25 cellular contexts compared by ENCODE assay signal in genomic region chr22:41230399-41230785, GRCh38. TPM values are rescaled to one million over a fixed set of nuclear protein-coding genes. Genes with fewer than 3 reads are reported as not detected.
A peak's percentile ranks its signal among the peaks of the same experiment; 100 is the strongest.
DNase-seq lines count a peak whose midpoint lies in the region; ATAC-seq and TF ChIP-seq lines count a peak whose summit lies in the region.
"Had no signal": no experiment of that assay in that cellular context is flagged by ENCODE, and none has a peak within 500 bp of the region (broad histone marks: within the 10 kb centered on the region; RNA-seq: fewer than 3 reads in every experiment).

No MANE protein-coding gene starts in this region.

- TF ChIP-seq CTCF in HEK293 (tag by site-specific recombination; IDR thresholded peaks at IDR 0.05) (no peak), right atrium auricular region (IDR thresholded peaks at IDR 0.05) (no peak)

- no peak for DNase-seq in activated naive CD4-positive, alpha-beta T cell treated with anti-CD3 and anti-CD28 coated beads, Interleukin-2, amount 50 U/mL, for 72 hours (ENCODE audit: low spot score in 2 of 2)
- DNase-seq in activated naive CD4-positive, alpha-beta T cell treated with anti-CD3 and anti-CD28 coated beads, Interleukin-2, amount 50 U/mL, for 16 hours = no peak
- DNase-seq in right atrium auricular region (ENCODE audit: low spot score) = no peak
- no peak for DNase-seq in stimulated activated effector memory CD8-positive, alpha-beta T cell treated with anti-CD3 and anti-CD28 coated beads, Interleukin-12 subunit alpha, Interleukin-12 subunit beta, amount 100 ng/mL, for 72 hours (ENCODE audit: low spot score in 2 of 2)
- no peak for DNase-seq in retina
- no peak for DNase-seq in NCI-H526 (lab: John Stamatoyannopoulos, UW)
- DNase-seq: ACHN; Caco-2; CD4-positive, alpha-beta memory T cell; DND-41; MG63; NCI-H1417; NCI-H1694 treated with DMSO at 0.1 percent for 48 hours; NCI-H2081 treated with DMSO at 0.1 percent for 48 hours; NCI-H2171 treated with DMSO at 0.1 percent for 48 hours; NCI-H524 treated with DMSO at 0.1 percent for 48 hours; SHP77 treated with DMSO at 0.1 percent for 48 hours had no signal

- POLR2A ChIA-PET in HEK293 (lab: Yijun Ruan, JAX) = interaction anchor here (0.6 to 1.8 kb wide), 3 partner anchors 10 to 151 kb away, joined by 3 to 4 read pairs (median 4); no protein-coding TSS in a partner anchor

- H3K4me3 ChIP-seq in HEK293 (ENCODE audit: low read depth, low read length) = no peak overlapping the region
- H3K4me3 ChIP-seq in right atrium auricular region = no peak overlapping the region
- H3K4me3 ChIP-seq: BLaER1 treated with 17β-estradiol and CSF1 and Interleukin-3, amounts not matched to agents 10 nM and 100 nM; GM12878; HAP-1; K562; MG63 had no signal

- no peaks in the 10 kb centered on the region for H3K4me1 Mint-ChIP-seq in stimulated activated effector memory CD8-positive, alpha-beta T cell treated with anti-CD3 and anti-CD28 coated beads, Interleukin-12 subunit alpha, Interleukin-12 subunit beta, amount 100 ng/mL, for 72 hours

- peak overlapping the region; percentile 22 to 55 for H3K27ac Mint-ChIP-seq in activated naive CD4-positive, alpha-beta T cell treated with anti-CD3 and anti-CD28 coated beads, Interleukin-2, amount 50 U/mL, for 72 hours
- peak overlapping the region; percentile 63 for H3K27ac Mint-ChIP-seq in stimulated activated effector memory CD8-positive, alpha-beta T cell treated with anti-CD3 and anti-CD28 coated beads, Interleukin-12 subunit alpha, Interleukin-12 subunit beta, amount 100 ng/mL, for 72 hours

- CTCF ChIA-PET in HEK293 (lab: Yijun Ruan, JAX) = no interaction called here

- no peaks in the 10 kb centered on the region for H3K9me3 Mint-ChIP-seq in activated naive CD4-positive, alpha-beta T cell treated with anti-CD3 and anti-CD28 coated beads, Interleukin-2, amount 50 U/mL, for 72 hours
- H3K9me3 Mint-ChIP-seq in stimulated activated effector memory CD8-positive, alpha-beta T cell treated with anti-CD3 and anti-CD28 coated beads, Interleukin-12 subunit alpha, Interleukin-12 subunit beta, amount 100 ng/mL, for 72 hours = no peaks in the 10 kb centered on the region
- H3K9me3 Mint-ChIP-seq: CD4-positive, alpha-beta memory T cell had no signal

- ATAC-seq in activated naive CD4-positive, alpha-beta T cell treated with anti-CD3 and anti-CD28 coated beads, Interleukin-2, amount 50 U/mL, for 72 hours = no peak
- ATAC-seq in stimulated activated effector memory CD8-positive, alpha-beta T cell treated with anti-CD3 and anti-CD28 coated beads, Interleukin-12 subunit alpha, Interleukin-12 subunit beta, amount 100 ng/mL, for 72 hours = no peak
- ATAC-seq in GM21390 (IDR thresholded peaks at IDR 0.05; ENCODE audit: unreplicated experiment) = no peak
- ATAC-seq: GM12878, K562, SK-N-SH treated with all-trans-retinoic acid at 6 μM for 48 hours had no signal

- H3K9me3 ChIP-seq in HEK293 (ENCODE audit: control insufficient read depth, insufficient read depth, low read depth, low read length) (no peaks in the 10 kb centered on the region), right atrium auricular region (no peaks in the 10 kb centered on the region)
- H3K9me3 ChIP-seq: BLaER1 treated with 17β-estradiol and CSF1 and Interleukin-3, amounts not matched to agents 10 nM and 100 nM; Caco-2; HAP-1; MG63 had no signal

- H3K36me3 ChIP-seq in HEK293 (ENCODE audit: control insufficient read depth in 2 of 2, insufficient read depth in 1 of 2, low read length in 2 of 2) (peaks cover 10 to 59% of the 10 kb centered on the region in 2 experiments; a peak in 2 of 3 replicates), right atrium auricular region (peaks cover 30% of the 10 kb centered on the region)

- H3K4me1 ChIP-seq in HEK293 (ENCODE audit: control insufficient read depth, insufficient read depth, low read length) (no peaks in the 10 kb centered on the region), right atrium auricular region (peaks cover 0 to 42% of the 10 kb centered on the region in 2 donors)
- H3K4me1 ChIP-seq: Caco-2, HAP-1 had no signal

- H3K27me3 ChIP-seq in right atrium auricular region = no peaks in the 10 kb centered on the region
- H3K27me3 ChIP-seq: BLaER1 treated with 17β-estradiol and CSF1 and Interleukin-3, amounts not matched to agents 10 nM and 100 nM; MG63 had no signal

- H3K4me3 Mint-ChIP-seq in stimulated activated effector memory CD8-positive, alpha-beta T cell treated with anti-CD3 and anti-CD28 coated beads, Interleukin-12 subunit alpha, Interleukin-12 subunit beta, amount 100 ng/mL, for 72 hours = no peak overlapping the region
- H3K4me3 Mint-ChIP-seq: CD4-positive, alpha-beta memory T cell had no signal

- H3K27ac ChIP-seq in HEK293 (ENCODE audit: extremely low read depth, low read depth, low read length) (no peak overlapping the region), right atrium auricular region (peak overlapping the region; percentile 25 to 27)
- H3K27ac ChIP-seq: 22Rv1 had no signal

- peaks cover 0 to 6% of the 10 kb centered on the region in 2 donors for H3K36me3 Mint-ChIP-seq in activated naive CD4-positive, alpha-beta T cell treated with anti-CD3 and anti-CD28 coated beads, Interleukin-2, amount 50 U/mL, for 72 hours
- H3K36me3 Mint-ChIP-seq in stimulated activated effector memory CD8-positive, alpha-beta T cell treated with anti-CD3 and anti-CD28 coated beads, Interleukin-12 subunit alpha, Interleukin-12 subunit beta, amount 100 ng/mL, for 72 hours = peaks cover 52% of the 10 kb centered on the region

TF ChIP-seq in HEK293, 187 proteins besides CTCF, POLR2A, EP300 and RAD21:
- no peak for TF ChIP-seq ZNF510 (tag by site-specific recombination; IDR thresholded peaks at IDR 0.05; ENCODE audit: insufficient replicate concordance)
- TF ChIP-seq REPIN1 (tag by site-specific recombination; IDR thresholded peaks at IDR 0.05; ENCODE audit: low read depth) = no peak
- TF ChIP-seq ZNF776 (tag by site-specific recombination; IDR thresholded peaks at IDR 0.05; ENCODE audit: borderline replicate concordance) = no peak
- no peak for TF ChIP-seq ZNF394 (tag by site-specific recombination; IDR thresholded peaks at IDR 0.05; ENCODE audit: borderline replicate concordance)
- no peak for TF ChIP-seq ZNF292 (tag by site-specific recombination; IDR thresholded peaks at IDR 0.05; ENCODE audit: borderline replicate concordance, low read depth)
- no peak for TF ChIP-seq ZNF600 (tag by site-specific recombination; IDR thresholded peaks at IDR 0.05)
- TF ChIP-seq ZNF692 (tag by site-specific recombination; IDR thresholded peaks at IDR 0.05) = no peak
- no peak for TF ChIP-seq ZBTB20 (tag by site-specific recombination; IDR thresholded peaks at IDR 0.05)
- peak; percentile 60; the same call in 1 of the 2 replicates for TF ChIP-seq SCRT2 (tag by site-specific recombination; IDR thresholded peaks at IDR 0.05)
- TF ChIP-seq, protein P1, sequence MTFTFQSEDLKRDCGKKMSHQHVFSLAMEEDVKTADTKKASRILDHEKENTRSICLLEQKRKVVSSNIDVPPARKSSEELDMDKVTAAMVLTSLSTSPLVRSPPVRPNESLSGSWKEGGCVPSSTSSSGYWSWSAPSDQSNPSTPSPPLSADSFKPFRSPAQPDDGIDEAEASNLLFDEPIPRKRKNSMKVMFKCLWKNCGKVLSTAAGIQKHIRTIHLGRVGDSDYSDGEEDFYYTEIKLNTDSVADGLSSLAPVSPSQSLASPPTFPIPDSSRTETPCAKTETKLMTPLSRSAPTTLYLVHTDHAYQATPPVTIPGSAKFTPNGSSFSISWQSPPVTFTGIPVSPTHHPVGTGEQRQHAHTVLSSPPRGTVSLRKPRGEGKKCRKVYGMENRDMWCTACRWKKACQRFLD (tag by site-specific recombination; IDR thresholded peaks at IDR 0.05) = no peak
- no peak for TF ChIP-seq ZNF529 (tag by site-specific recombination; IDR thresholded peaks at IDR 0.05; ENCODE audit: insufficient replicate concordance)
- 0 out of 2 replicates have a peak, but pooled peaks have one; percentile 12 for TF ChIP-seq SCRT1 (tag by site-specific recombination; IDR thresholded peaks at IDR 0.05; ENCODE audit: borderline replicate concordance)
- no peak for TF ChIP-seq ZSCAN5A (tag by site-specific recombination; IDR thresholded peaks at IDR 0.05)
- no peak for TF ChIP-seq ZNF548 (tag by site-specific recombination; IDR thresholded peaks at IDR 0.05)
- no peak for TF ChIP-seq MZF1 (tag by site-specific recombination; IDR thresholded peaks at IDR 0.05; ENCODE audit: borderline replicate concordance)
- no peak for TF ChIP-seq ZBTB48 (tag by site-specific recombination; IDR thresholded peaks at IDR 0.05)
- no peak for TF ChIP-seq ZNF324 (tag by site-specific recombination; IDR thresholded peaks at IDR 0.05)

RNA-seq across cellular contexts. Expression of gene CHADL, which starts 10.3 kb away (rescaled TPM):
- under 1 TPM; 0.20 to 0.29 TPM for total RNA-seq in activated naive CD4-positive, alpha-beta T cell treated with anti-CD3 and anti-CD28 coated beads, Interleukin-2, amount 50 U/mL, for 72 hours
- 10 to 100 TPM in 1 of 2 donors, 1 to 10 TPM in 1; 8.3 to 16.1 TPM for total RNA-seq in right atrium auricular region
- total RNA-seq: GM12878, K562 had no signal

RNA-seq across cellular contexts. Expression of gene L3MBTL2, which starts 25.3 kb away (rescaled TPM):
- 10 to 100 TPM; 30.5 to 34.4 TPM for total RNA-seq in activated naive CD4-positive, alpha-beta T cell treated with anti-CD3 and anti-CD28 coated beads, Interleukin-2, amount 50 U/mL, for 72 hours
- total RNA-seq in right atrium auricular region = 10 to 100 TPM in 1 of 2 donors, 1 to 10 TPM in 1; 9.0 to 14.6 TPM

RNA-seq across cellular contexts. Expression of gene RANGAP1, which starts 55.6 kb away (rescaled TPM):
- total RNA-seq in activated naive CD4-positive, alpha-beta T cell treated with anti-CD3 and anti-CD28 coated beads, Interleukin-2, amount 50 U/mL, for 72 hours = 100 to 1,000 TPM; 137 to 142 TPM
- total RNA-seq in right atrium auricular region = 10 to 100 TPM; 22.3 to 33.3 TPM

Comparison
In these comparisons a context has a peak if more than half of its experiments do, and no peak if none do; other contexts are left out.
1. RNA of gene CHADL, which starts 10.3 kb away (total RNA-seq): 8.3 to 16.1 TPM in right atrium auricular region; 0.20 to 0.29 TPM in activated naive CD4-positive, alpha-beta T cell treated with anti-CD3 and anti-CD28 coated beads, Interleukin-2, amount 50 U/mL, for 72 hours; every median in the first group is over 4 times any median in the second.
2. RNA of gene RANGAP1, which starts 55.6 kb away (total RNA-seq): 137 to 142 TPM in activated naive CD4-positive, alpha-beta T cell treated with anti-CD3 and anti-CD28 coated beads, Interleukin-2, amount 50 U/mL, for 72 hours; 22.3 to 33.3 TPM in right atrium auricular region; every median in the first group is over 4 times any median in the second.